8 cellular contexts compared by ENCODE assay signal in genomic region chr17:78748048-78748729, GRCh38. TPM values are rescaled to one million over a fixed set of nuclear protein-coding genes. Genes with fewer than 3 reads are reported as not detected.
A peak's percentile ranks its signal among the peaks of the same experiment; 100 is the strongest.
DNase-seq lines count a peak whose midpoint lies in the region; ATAC-seq and TF ChIP-seq lines count a peak whose summit lies in the region.

No MANE protein-coding gene starts in this region.

- H3K27ac Mint-ChIP-seq in T-cell, result peak overlapping the region; percentile 90 to 94

- no peaks in the 10 kb centered on the region for H3K27me3 ChIP-seq in BLaER1 treated with 17β-estradiol and CSF1 and Interleukin-3, amounts not matched to agents 10 nM and 100 nM
- H3K27me3 ChIP-seq in left ventricle myocardium inferior (ENCODE audit: low read depth), result no peaks in the 10 kb centered on the region
- H3K27me3 ChIP-seq in thyroid gland, result no peaks in the 10 kb centered on the region

- peaks cover 12% of the 10 kb centered on the region for H3K36me3 Mint-ChIP-seq in T-cell

- no peak for TF ChIP-seq CTCF in left ventricle myocardium inferior (IDR thresholded peaks at IDR 0.05; ENCODE audit: borderline replicate concordance)
- TF ChIP-seq CTCF in thyroid gland (IDR thresholded peaks at IDR 0.05), result no peak

- H3K4me3 Mint-ChIP-seq in T-cell, result peak overlapping the region; percentile 73 to 83 (median 74)

- ATAC-seq in GM21447 (IDR thresholded peaks at IDR 0.05; ENCODE audit: unreplicated experiment), result peak; percentile 56
- ATAC-seq in T-cell (replicated peaks in 1 of 4), result peak in 2 of 4 experiments; percentile 1 to 7
- ATAC-seq in HG02885 (IDR thresholded peaks at IDR 0.05; ENCODE audit: poor library complexity, unreplicated experiment), result no peak
- no peak for ATAC-seq in HG02588 (IDR thresholded peaks at IDR 0.05; ENCODE audit: unreplicated experiment)
- no peak for ATAC-seq in HG02840 (IDR thresholded peaks at IDR 0.05; ENCODE audit: low FRiP score, unreplicated experiment)

- 74 to 83% methylated on average over 6 of the region's 6 CpGs for WGBS in thyroid gland, 2 donors

- peaks cover 0 to 24% (median 12%) of the 10 kb centered on the region in 11 experiments; a peak in 12 of 22 replicates for H3K36me3 ChIP-seq in BLaER1 treated with 17β-estradiol and CSF1 and Interleukin-3, amounts not matched to agents 10 nM and 100 nM
- H3K36me3 ChIP-seq in left ventricle myocardium inferior (no peaks in the 10 kb centered on the region), thyroid gland (no peaks in the 10 kb centered on the region)

- peak overlapping the region; percentile 75 to 93 (median 84) for H3K9ac ChIP-seq in BLaER1 treated with 17β-estradiol and CSF1 and Interleukin-3, amounts not matched to agents 10 nM and 100 nM

- TF ChIP-seq POLR2A in thyroid gland (IDR thresholded peaks at IDR 0.05), result no peak

- no peaks in the 10 kb centered on the region for H3K27me3 Mint-ChIP-seq in T-cell

- H3K4me1 Mint-ChIP-seq in T-cell, result peaks cover 98 to 100% (median 99%) of the 10 kb centered on the region in 3 donors

- peaks cover 0 to 16% (median 0%) of the 10 kb centered on the region in 11 experiments; a peak in 6 of 22 replicates for H3K9me3 ChIP-seq in BLaER1 treated with 17β-estradiol and CSF1 and Interleukin-3, amounts not matched to agents 10 nM and 100 nM (replicated peaks in 1 of 11)
- no peaks in the 10 kb centered on the region for H3K9me3 ChIP-seq in left ventricle myocardium inferior (replicated peaks)
- H3K9me3 ChIP-seq in thyroid gland, result no peaks in the 10 kb centered on the region

- no peaks in the 10 kb centered on the region for H3K9me3 Mint-ChIP-seq in T-cell

- peak overlapping the region; percentile 82 to 98 (median 91) for H3K4me2 ChIP-seq in BLaER1 treated with 17β-estradiol and CSF1 and Interleukin-3, amounts not matched to agents 10 nM and 100 nM

- H3K4me1 ChIP-seq in BLaER1 treated with 17β-estradiol and CSF1 and Interleukin-3, amounts not matched to agents 10 nM and 100 nM, result peaks cover 94 to 100% (median 98%) of the 10 kb centered on the region in 10 experiments
- peaks cover 80% of the 10 kb centered on the region for H3K4me1 ChIP-seq in left ventricle myocardium inferior
- peaks cover 41 to 51% of the 10 kb centered on the region in 2 donors for H3K4me1 ChIP-seq in thyroid gland

- peak overlapping the region; percentile 10 to 58 (median 44); a peak in 15 of 20 replicates for H3K4me3 ChIP-seq in BLaER1 treated with 17β-estradiol and CSF1 and Interleukin-3, amounts not matched to agents 10 nM and 100 nM
- H3K4me3 ChIP-seq in left ventricle myocardium inferior (peak overlapping the region; percentile 17), thyroid gland (replicated peaks in 1 of 3) (no peak overlapping the region)

- H4K20me1 ChIP-seq in BLaER1 treated with 17β-estradiol and CSF1 and Interleukin-3, amounts not matched to agents 10 nM and 100 nM, result peaks cover 0 to 30% (median 0%) of the 10 kb centered on the region in 11 experiments; a peak in 7 of 22 replicates

- DNase-seq in T-cell (no peak), left ventricle myocardium inferior (no peak), thyroid gland (no peak)

- CTCF ChIA-PET in T-cell (lab: Charles Lee), result interaction anchor here in 1 of 2 donors (0.6 to 2.5 kb wide), 11 partner anchors 9 to 93 kb away, joined by 3 to 13 read pairs (median 4); no protein-coding TSS in a partner anchor

- H3K27ac ChIP-seq in BLaER1 treated with 17β-estradiol and CSF1 and Interleukin-3, amounts not matched to agents 10 nM and 100 nM, result peak overlapping the region; percentile 91 to 100 (median 96)
- H3K27ac ChIP-seq in left ventricle myocardium inferior (replicated peaks) (peak overlapping the region; percentile 80), thyroid gland (peak overlapping the region in 2 of 3 donors; percentile 66 to 78)

- intact Hi-C loops in left ventricle myocardium inferior (cut with micrococcal nuclease) (no loop called here), thyroid gland (cut with DNase I) (loop anchor here (10.0 kb wide), 1 partner anchor 253 kb away; no protein-coding TSS in a partner anchor)

- POLR2A ChIA-PET in T-cell (lab: Charles Lee), result interaction anchor here (0.6 to 2.0 kb wide), 8 partner anchors 11 to 38 kb away, joined by 3 to 7 read pairs (median 4); no protein-coding TSS in a partner anchor

RNA-seq across cellular contexts. Expression of gene CYTH1, which starts 33.9 kb away (rescaled TPM):
- total RNA-seq in T-cell (100 to 1,000 TPM; 357 to 509 (median 372) TPM), left ventricle myocardium inferior (28.9 TPM), thyroid gland (10 to 100 TPM; 69.0 to 94.5 (median 75.7) TPM)

Comparison
In these comparisons a context has a peak if more than half of its experiments do, and no peak if none do; other contexts are left out.
1. H3K4me3 ChIP-seq: peak in BLaER1 treated with 17β-estradiol and CSF1 and Interleukin-3, amounts not matched to agents 10 nM and 100 nM (10 of 10) and left ventricle myocardium inferior (single experiment); none in thyroid gland (0 of 3).
2. Peak in every context shown above with its lines, with median percentiles within 50 percentile points of each other: H3K27ac ChIP-seq.